ENCODE assay signal across 4 cellular contexts in genomic region chr15:74729372-74729771, GRCh38. TPM values are rescaled to one million over a fixed set of nuclear protein-coding genes. Genes with fewer than 3 reads are reported as not detected.
"Had no signal": no experiment of that assay in that cellular context is flagged by ENCODE, and none has a peak within 500 bp of the region (broad histone marks: within the 10 kb centered on the region; RNA-seq: fewer than 3 reads in every experiment).

No MANE protein-coding gene starts in this region.

RNA-seq across cellular contexts. Expression of gene CYP1A1, which starts 4.0 kb away (rescaled TPM):
- polyA plus RNA-seq: IgD-negative memory B cell had no signal

RNA-seq across cellular contexts. Expression of gene CYP1A2, which starts 19.3 kb away (rescaled TPM):
- total RNA-seq: HT-29, HT1080, IMR-90 had no signal
- polyA plus RNA-seq: IgD-negative memory B cell, IMR-90 had no signal
